In genomic region chr1:6011161-6011945, GRCh38 we compare ENCODE assay signal across 20 cellular contexts. TPM values are rescaled to one million over a fixed set of nuclear protein-coding genes. Genes with fewer than 3 reads are reported as not detected.
DNase-seq lines count a peak whose midpoint lies in the region; ATAC-seq and TF ChIP-seq lines count a peak whose summit lies in the region.
"Had no signal": no experiment of that assay in that cellular context is flagged by ENCODE, and none has a peak within 500 bp of the region (broad histone marks: within the 10 kb centered on the region; RNA-seq: fewer than 3 reads in every experiment).

No MANE protein-coding gene starts in this region.

- no peak for ATAC-seq in activated CD8-positive, alpha-beta memory T cell treated with anti-CD3 and anti-CD28 coated beads, Interleukin-2, amount 10 ng/mL, durations not matched to agents 7 days and 5 days
- ATAC-seq in foreskin keratinocyte: no peak

- peaks cover 6% of the 10 kb centered on the region for H3K36me3 Mint-ChIP-seq in activated CD8-positive, alpha-beta memory T cell treated with anti-CD3 and anti-CD28 coated beads, Interleukin-2, amount 10 ng/mL, durations not matched to agents 7 days and 5 days
- H3K36me3 Mint-ChIP-seq in endothelial cell (ENCODE audit: low read depth, unreplicated experiment): no peaks in the 10 kb centered on the region

- H3K27ac ChIP-seq in cingulate gyrus (ENCODE audit: low read depth, low read length): peak overlapping the region; percentile 32
- H3K27ac ChIP-seq in foreskin keratinocyte: no peak overlapping the region
- H3K27ac ChIP-seq: colonic mucosa, thoracic aorta had no signal

- H3K9me3 Mint-ChIP-seq in activated CD8-positive, alpha-beta memory T cell treated with anti-CD3 and anti-CD28 coated beads, Interleukin-2, amount 10 ng/mL, durations not matched to agents 7 days and 5 days (ENCODE audit: low read depth): no peaks in the 10 kb centered on the region
- H3K9me3 Mint-ChIP-seq in endothelial cell (ENCODE audit: unreplicated experiment): no peaks in the 10 kb centered on the region
- H3K9me3 Mint-ChIP-seq: activated naive CD4-positive, alpha-beta T cell treated with anti-CD3 and anti-CD28 coated beads, Interleukin-2, amount 50 U/mL, for 24 hours; nephron progenitor cell had no signal

- H3K4me1 ChIP-seq in foreskin keratinocyte: no peaks in the 10 kb centered on the region
- H3K4me1 ChIP-seq: colonic mucosa had no signal

- H3K27me3 ChIP-seq in foreskin keratinocyte: no peaks in the 10 kb centered on the region
- H3K27me3 ChIP-seq: colonic mucosa had no signal

- H3K27ac Mint-ChIP-seq in activated CD8-positive, alpha-beta memory T cell treated with anti-CD3 and anti-CD28 coated beads, Interleukin-2, amount 10 ng/mL, durations not matched to agents 7 days and 5 days: peak overlapping the region; percentile 56
- no peak overlapping the region for H3K27ac Mint-ChIP-seq in endothelial cell (ENCODE audit: unreplicated experiment)
- H3K27ac Mint-ChIP-seq: activated naive CD4-positive, alpha-beta T cell treated with anti-CD3 and anti-CD28 coated beads, Interleukin-2, amount 50 U/mL, for 24 hours; nephron progenitor cell had no signal

- H3K4me3 Mint-ChIP-seq in activated CD8-positive, alpha-beta memory T cell treated with anti-CD3 and anti-CD28 coated beads, Interleukin-2, amount 10 ng/mL, durations not matched to agents 7 days and 5 days: no peak overlapping the region
- no peak overlapping the region for H3K4me3 Mint-ChIP-seq in endothelial cell (ENCODE audit: unreplicated experiment)
- H3K4me3 Mint-ChIP-seq: activated naive CD4-positive, alpha-beta T cell treated with anti-CD3 and anti-CD28 coated beads, Interleukin-2, amount 50 U/mL, for 24 hours; CD14-positive monocyte; nephron progenitor cell had no signal

- intact Hi-C loops in posterior vena cava (cut with DNase I): no loop called here

- CTCF ChIA-PET in activated CD8-positive, alpha-beta memory T cell treated with anti-CD3 and anti-CD28 coated beads, Interleukin-2, amount 10 ng/mL, durations not matched to agents 7 days and 5 days (lab: Charles Lee): interaction anchor here (1.3 kb wide), 1 partner anchor 13 kb away, joined by 3 read pairs; no protein-coding TSS in a partner anchor

- peaks cover 30% of the 10 kb centered on the region for H3K4me1 Mint-ChIP-seq in activated CD8-positive, alpha-beta memory T cell treated with anti-CD3 and anti-CD28 coated beads, Interleukin-2, amount 10 ng/mL, durations not matched to agents 7 days and 5 days
- no peaks in the 10 kb centered on the region for H3K4me1 Mint-ChIP-seq in endothelial cell (ENCODE audit: unreplicated experiment)

- TF ChIP-seq CTCF in endothelial cell (IDR thresholded peaks at IDR 0.05; ENCODE audit: unreplicated experiment) (no peak), foreskin keratinocyte (conservative IDR thresholded peaks at IDR 0.05) (no peak)

- DNase-seq in activated CD8-positive, alpha-beta memory T cell treated with anti-CD3 and anti-CD28 coated beads, Interleukin-2, amount 10 ng/mL, durations not matched to agents 7 days and 5 days: no peak
- no peak for DNase-seq in activated CD8-positive, alpha-beta memory T cell treated with anti-CD3 and anti-CD28 coated beads, Interleukin-2, amount 50 U/mL, for 48 hours
- DNase-seq in DMS79 treated with DMSO at 0.1 percent for 48 hours (lab: John Stamatoyannopoulos, UW) (peak; percentile 90), posterior vena cava (ENCODE audit: low spot score) (peak; percentile 58), endothelial cell (ENCODE audit: low spot score) (no peak), mucosa of gallbladder (ENCODE audit: low spot score) (no peak), foreskin keratinocyte (no peak)
- DNase-seq: ACHN, colonic mucosa, DND-41, KBM-7, mesenchymal stem cell, NCI-H1694 treated with DMSO at 0.1 percent for 48 hours, NCI-H446, nephron progenitor cell, SW 1271 had no signal

- no peaks in the 10 kb centered on the region for H3K27me3 Mint-ChIP-seq in activated CD8-positive, alpha-beta memory T cell treated with anti-CD3 and anti-CD28 coated beads, Interleukin-2, amount 10 ng/mL, durations not matched to agents 7 days and 5 days
- H3K27me3 Mint-ChIP-seq in endothelial cell (ENCODE audit: unreplicated experiment): peaks cover 8% of the 10 kb centered on the region
- H3K27me3 Mint-ChIP-seq: activated naive CD4-positive, alpha-beta T cell treated with anti-CD3 and anti-CD28 coated beads, Interleukin-2, amount 50 U/mL, for 24 hours had no signal

RNA-seq across cellular contexts. Expression of gene NPHP4, which starts 19.1 kb away (rescaled TPM):
- 10 to 100 TPM; 15.4 to 20.3 TPM for total RNA-seq in activated CD8-positive, alpha-beta memory T cell treated with anti-CD3 and anti-CD28 coated beads, Interleukin-2, amount 10 ng/mL, durations not matched to agents 7 days and 5 days
- total RNA-seq in posterior vena cava: 1 to 10 TPM; 6.9 to 7.7 TPM
- total RNA-seq in endothelial cell (ENCODE audit: unreplicated experiment): 15.3 TPM
- total RNA-seq in mucosa of gallbladder: 20.6 TPM
- total RNA-seq in foreskin keratinocyte: 7.4 and 9.2 TPM in 2 replicates
- 3.9 and 4.8 TPM in 2 replicates for polyA plus RNA-seq in foreskin keratinocyte

RNA-seq across cellular contexts. Expression of gene KCNAB2, which starts 34.3 kb away (rescaled TPM):
- total RNA-seq in activated CD8-positive, alpha-beta memory T cell treated with anti-CD3 and anti-CD28 coated beads, Interleukin-2, amount 10 ng/mL, durations not matched to agents 7 days and 5 days: 100 to 1,000 TPM; 248 to 368 TPM
- total RNA-seq in posterior vena cava (10 to 100 TPM; 13.5 to 21.8 TPM), endothelial cell (ENCODE audit: unreplicated experiment) (4.1 TPM), mucosa of gallbladder (16.1 TPM), foreskin keratinocyte (2.0 TPM in 2 replicates)
- 1.8 and 2.0 TPM in 2 replicates for polyA plus RNA-seq in foreskin keratinocyte

Comparison
In these comparisons a context has a peak if more than half of its experiments do, and no peak if none do; other contexts are left out.
1. DNase-seq: peak in DMS79 treated with DMSO at 0.1 percent for 48 hours (single experiment) and posterior vena cava (single experiment); none in activated CD8-positive, alpha-beta memory T cell treated with anti-CD3 and anti-CD28 coated beads, Interleukin-2, amount 10 ng/mL, durations not matched to agents 7 days and 5 days (single experiment), activated CD8-positive, alpha-beta memory T cell treated with anti-CD3 and anti-CD28 coated beads, Interleukin-2, amount 50 U/mL, for 48 hours (single experiment), endothelial cell (single experiment), mucosa of gallbladder (single experiment) and foreskin keratinocyte (0 of 2).
2. RNA of gene KCNAB2, which starts 34.3 kb away (total RNA-seq): 248 to 368 TPM in activated CD8-positive, alpha-beta memory T cell treated with anti-CD3 and anti-CD28 coated beads, Interleukin-2, amount 10 ng/mL, durations not matched to agents 7 days and 5 days; 13.5 to 21.8 TPM in posterior vena cava, 16.1 TPM in mucosa of gallbladder (single experiment), 4.1 TPM in endothelial cell (single experiment) and 2.0 TPM in foreskin keratinocyte; every median in the first group is over 10 times any median in the second.